ENCODE assay signal across 22 cellular contexts in the genomic region with DNA sequence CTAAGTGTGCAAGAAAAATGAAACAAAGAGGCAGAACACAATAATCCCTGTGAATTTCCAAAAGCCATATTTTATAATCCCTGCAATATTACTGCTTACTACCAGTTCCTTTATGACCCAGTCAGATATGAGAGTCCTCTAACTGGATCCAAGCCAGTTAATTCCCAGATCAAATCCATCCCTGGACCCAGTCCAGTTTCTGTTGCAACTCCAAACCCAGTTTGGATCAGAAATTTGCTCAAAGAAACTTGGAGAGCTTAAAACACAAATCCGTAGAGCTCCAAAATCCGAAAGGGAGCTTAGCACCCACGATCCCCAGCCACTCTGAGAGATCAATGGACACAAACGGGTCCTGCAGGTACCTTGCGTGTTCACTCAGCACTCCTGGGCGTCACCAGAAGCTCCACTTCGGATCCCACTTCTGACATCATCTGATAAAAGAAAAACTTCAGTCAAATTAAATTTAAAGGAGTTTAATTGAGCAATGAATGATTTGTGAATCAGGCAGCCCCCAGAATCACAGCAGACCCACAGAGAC. TPM values are rescaled to one million over a fixed set of nuclear protein-coding genes. Genes with fewer than 3 reads are reported as not detected.
DNase-seq lines count a peak whose midpoint lies in the region; ATAC-seq, FAIRE-seq and TF ChIP-seq lines count a peak whose summit lies in the region.
"Had no signal": no experiment of that assay in that cellular context is flagged by ENCODE, and none has a peak within 500 bp of the region (broad histone marks: within the 10 kb centered on the region; RNA-seq: fewer than 3 reads in every experiment).

No MANE protein-coding gene starts in this region.

- H3K27me3 ChIP-seq in right lobe of liver (no peaks in the 10 kb centered on the region), HepG2 (ENCODE audit: control insufficient read depth in 1 of 2, insufficient read depth in 2 of 2, low read length in 2 of 2) (no peaks in the 10 kb centered on the region), sigmoid colon (no peaks in the 10 kb centered on the region)
- H3K27me3 ChIP-seq: BLaER1 had no signal

- in situ Hi-C loops in HepG2 (cut with HindIII; ENCODE audit: extremely low pct_ligation_motif_present, low pct_unique_long_range_greater_than_20kb): no loop called here

- no peaks in the 10 kb centered on the region for H3K4me1 Mint-ChIP-seq in natural killer cell
- no peaks in the 10 kb centered on the region for H3K4me1 Mint-ChIP-seq in activated CD4-positive, alpha-beta T cell treated with anti-CD3 and anti-CD28 coated beads, Interleukin-2, amount 10 ng/mL, durations not matched to agents 24 days and 14 days
- H3K4me1 Mint-ChIP-seq: CD14-positive monocyte; CD4-positive, alpha-beta memory T cell had no signal

- DNase-seq in right lobe of liver (peak in 1 of 3 donors; percentile 72), HepG2 (ENCODE audit: low spot score) (no peak), fibroblast of the aortic adventitia (ENCODE audit: low read depth) (peak; percentile 53), sigmoid colon (peak; percentile 65), natural killer cell (no peak), AML-193 (lab: John Stamatoyannopoulos, UW) (no peak)
- DNase-seq in stimulated activated CD4-positive, alpha-beta T cell treated with anti-CD3 and anti-CD28 coated beads, Interleukin-4, amount 100 ng/mL, for 1 hour: no peak
- DNase-seq in activated CD4-positive, alpha-beta T cell treated with anti-CD3 and anti-CD28 coated beads, Interleukin-2, amount 10 ng/mL, durations not matched to agents 24 days and 14 days: no peak
- DNase-seq: CD4-positive, alpha-beta memory T cell; DMS153; DMS79; GDM1; HFFc6 had no signal

- no peaks in the 10 kb centered on the region for H3K36me3 Mint-ChIP-seq in natural killer cell
- no peaks in the 10 kb centered on the region for H3K36me3 Mint-ChIP-seq in activated CD4-positive, alpha-beta T cell treated with anti-CD3 and anti-CD28 coated beads, Interleukin-2, amount 10 ng/mL, durations not matched to agents 24 days and 14 days (ENCODE audit: low read depth)
- H3K36me3 Mint-ChIP-seq: CD14-positive monocyte; CD4-positive, alpha-beta memory T cell had no signal

- no peak overlapping the region for H3K27ac Mint-ChIP-seq in natural killer cell
- H3K27ac Mint-ChIP-seq in activated CD4-positive, alpha-beta T cell treated with anti-CD3 and anti-CD28 coated beads, Interleukin-2, amount 10 ng/mL, durations not matched to agents 24 days and 14 days: no peak overlapping the region
- H3K27ac Mint-ChIP-seq: CD14-positive monocyte; CD4-positive, alpha-beta memory T cell; GM23338; HFFc6 had no signal

- no peak overlapping the region for H3K9ac ChIP-seq in HepG2 (ENCODE audit: insufficient read depth, low read depth, low read length)
- H3K9ac ChIP-seq: BLaER1 had no signal

- TF ChIP-seq CTCF in right lobe of liver (IDR thresholded peaks at IDR 0.05) (no peak), HepG2 (CRISPR knock-in tag; IDR thresholded peaks at IDR 0.05) (no peak), fibroblast of the aortic adventitia (IDR thresholded peaks at IDR 0.05; ENCODE audit: insufficient read depth, low read length) (no peak), sigmoid colon (IDR thresholded peaks at IDR 0.05) (no peak), natural killer cell (IDR thresholded peaks at IDR 0.05) (no peak)

- H3K79me2 ChIP-seq in HepG2 (ENCODE audit: insufficient read depth, low read length): no peaks in the 10 kb centered on the region

- TF ChIP-seq POLR2A in right lobe of liver (IDR thresholded peaks at IDR 0.05) (no peak), HepG2 (IDR thresholded peaks at IDR 0.05; ENCODE audit: insufficient read depth in 1 of 2, low read depth in 2 of 2, low read length in 2 of 2) (no peak), sigmoid colon (IDR thresholded peaks at IDR 0.05) (no peak)

- H3K27ac ChIP-seq in right lobe of liver: no peak overlapping the region
- no peak overlapping the region for H3K27ac ChIP-seq in HepG2 (ENCODE audit: extremely low read length, insufficient read depth, low read length)
- H3K27ac ChIP-seq in sigmoid colon: no peak overlapping the region
- H3K27ac ChIP-seq: 22Rv1, A549, BLaER1 had no signal

- intact Hi-C loops in right lobe of liver (cut with DNase I) (no loop called here), HepG2 (cut with micrococcal nuclease; ENCODE audit: unreplicated experiment) (no loop called here), sigmoid colon (cut with DNase I) (no loop called here), natural killer cell (cut with micrococcal nuclease) (no loop called here)
- intact Hi-C loops in activated CD4-positive, alpha-beta T cell treated with anti-CD3 and anti-CD28 coated beads, Interleukin-2, amount 10 ng/mL, durations not matched to agents 24 days and 14 days (cut with micrococcal nuclease): no loop called here

- no peak overlapping the region for H3K4me3 ChIP-seq in right lobe of liver
- H3K4me3 ChIP-seq in HepG2 (replicated peaks in 1 of 3; ENCODE audit: insufficient read depth in 1 of 3, low read depth in 2 of 3, low read length in 3 of 3): no peak overlapping the region
- H3K4me3 ChIP-seq in fibroblast of the aortic adventitia (ENCODE audit: low read depth, low read length): no peak overlapping the region
- no peak overlapping the region for H3K4me3 ChIP-seq in sigmoid colon
- H3K4me3 ChIP-seq: A549, BLaER1, GM23338 had no signal

- H3K4me3 Mint-ChIP-seq in natural killer cell: no peak overlapping the region
- no peak overlapping the region for H3K4me3 Mint-ChIP-seq in activated CD4-positive, alpha-beta T cell treated with anti-CD3 and anti-CD28 coated beads, Interleukin-2, amount 10 ng/mL, durations not matched to agents 24 days and 14 days
- H3K4me3 Mint-ChIP-seq: CD14-positive monocyte; CD4-positive, alpha-beta memory T cell; GM23338; HFFc6 had no signal

- H4K20me1 ChIP-seq in HepG2 (ENCODE audit: insufficient read depth, low read length): no peaks in the 10 kb centered on the region
- H4K20me1 ChIP-seq: BLaER1 had no signal

- BruUV-seq in HepG2 (replicated peaks; lab: Mats Ljungman, UMichigan): no TSS peak

- no peaks in the 10 kb centered on the region for H3K9me3 Mint-ChIP-seq in natural killer cell
- H3K9me3 Mint-ChIP-seq in activated CD4-positive, alpha-beta T cell treated with anti-CD3 and anti-CD28 coated beads, Interleukin-2, amount 10 ng/mL, durations not matched to agents 24 days and 14 days: peaks cover 8% of the 10 kb centered on the region

- H2AFZ ChIP-seq in HepG2 (ENCODE audit: low read length): no peak overlapping the region
- H2AFZ ChIP-seq: GM23338 had no signal

- no peak for FAIRE-seq in HepG2 (lab: Jason Lieb, UNC)
- FAIRE-seq: A549, GM12892, GM18507, H54 had no signal

- peaks cover 16 to 37% of the 10 kb centered on the region in 2 donors for H3K27me3 Mint-ChIP-seq in natural killer cell (ENCODE audit: low read depth in 2 of 2)
- H3K27me3 Mint-ChIP-seq in activated CD4-positive, alpha-beta T cell treated with anti-CD3 and anti-CD28 coated beads, Interleukin-2, amount 10 ng/mL, durations not matched to agents 24 days and 14 days: peaks cover 7% of the 10 kb centered on the region

- H3K4me1 ChIP-seq in right lobe of liver (peaks cover 0 to 10% (median 0%) of the 10 kb centered on the region in 4 donors), HepG2 (ENCODE audit: insufficient read depth, low read length) (no peaks in the 10 kb centered on the region), sigmoid colon (no peaks in the 10 kb centered on the region)
- H3K4me1 ChIP-seq: A549, BLaER1 had no signal

- ATAC-seq in right lobe of liver (peak; percentile 39 to 74 (median 52)), HepG2 (no peak), natural killer cell (no peak)
- ATAC-seq: A549, GM23338, HCT116 had no signal

- 9% methylated on average over 7 of the region's 7 CpGs for WGBS in right lobe of liver (ENCODE audit: insufficient coverage, low coverage, low lambda C conversion rate, missing lambda C conversion rate)
- 37% methylated on average over 7 of the region's 7 CpGs for WGBS in HepG2 (ENCODE audit: low lambda C conversion rate)
- WGBS in sigmoid colon, 2 donors: 56 to 76% methylated on average over 7 of the region's 7 CpGs

- TF ChIP-seq EP300 in HepG2 (IDR thresholded peaks at IDR 0.05; ENCODE audit: low read depth in 2 of 2, low read length in 2 of 2) (no peak), HepG2 (CRISPR knock-in tag; IDR thresholded peaks at IDR 0.05; ENCODE audit: borderline replicate concordance) (no peak), sigmoid colon (IDR thresholded peaks at IDR 0.05) (no peak)

- POLR2A ChIA-PET in HepG2 (lab: Yijun Ruan, JAX): interaction anchor here (0.8 kb wide), 1 partner anchor 33 kb away, joined by 3 read pairs; a partner anchor contains a TSS

- H3K36me3 ChIP-seq in right lobe of liver (no peaks in the 10 kb centered on the region), HepG2 (replicated peaks in 1 of 2; ENCODE audit: control insufficient read depth in 1 of 2, insufficient read depth in 2 of 2, low read length in 2 of 2) (no peaks in the 10 kb centered on the region), sigmoid colon (no peaks in the 10 kb centered on the region)
- H3K36me3 ChIP-seq: BLaER1 had no signal

- no peaks in the 10 kb centered on the region for H3K9me3 ChIP-seq in right lobe of liver
- H3K9me3 ChIP-seq in HepG2 (ENCODE audit: low read length): peaks cover 16% of the 10 kb centered on the region
- no peaks in the 10 kb centered on the region for H3K9me3 ChIP-seq in sigmoid colon

- CTCF ChIA-PET in HepG2 (lab: Yijun Ruan, JAX; ENCODE audit: low intra/inter-chr PET ratio, low total read pairs): no interaction called here

- H3K4me2 ChIP-seq in HepG2 (ENCODE audit: low read depth, low read length): no peak overlapping the region
- H3K4me2 ChIP-seq: A549, BLaER1, GM23338 had no signal

- no peak for TF ChIP-seq RAD21 in HepG2 (CRISPR knock-in tag; IDR thresholded peaks at IDR 0.05)

RNA-seq across cellular contexts. Expression of a gene that starts 32.6 kb away (rescaled TPM):
- 10 to 100 TPM; 19.0 to 23.4 (median 21.2) TPM for total RNA-seq in right lobe of liver
- total RNA-seq in HepG2 (2016; rRNA removed; fragmentation: Illumina TruSeq; extraction: Trizol): 44.1 and 62.4 TPM in 2 replicates
- 10.2 and 11.1 TPM in 2 replicates for total RNA-seq in HepG2 (2016; cell fraction: cytosol; rRNA removed; fragmentation: Illumina TruSeq; extraction: Trizol; ENCODE audit: low read depth)
- 47.7 and 61.2 TPM in 2 replicates for total RNA-seq in HepG2 (2016; cell fraction: insoluble cytoplasmic fraction; rRNA removed; fragmentation: Illumina TruSeq; extraction: Trizol)
- total RNA-seq in HepG2 (2016; cell fraction: membrane; rRNA removed; fragmentation: Illumina TruSeq; extraction: Trizol): 24.6 and 30.2 TPM in 2 replicates
- total RNA-seq in HepG2 (2016; cell fraction: nucleus; rRNA removed; fragmentation: Illumina TruSeq; extraction: Trizol): 22.3 and 26.8 TPM in 2 replicates
- polyA plus RNA-seq in HepG2 (2011; rRNA removed): 27.5 and 31.2 TPM in 2 replicates
- 18.8 and 24.9 TPM in 2 replicates for polyA plus RNA-seq in HepG2 (2011; cell fraction: cytosol; rRNA removed)
- polyA plus RNA-seq in HepG2 (2011; cell fraction: nucleus; rRNA removed): 16.7 and 17.6 TPM in 2 replicates
- polyA plus RNA-seq in HepG2 (2012): 27.5 and 34.5 TPM in 2 replicates
- 4.9 and 5.9 TPM in 2 replicates for polyA plus RNA-seq in HepG2 (2016; cell fraction: cytosol; fragmentation: Illumina TruSeq; extraction: Trizol; ENCODE audit: low read depth)
- 49.5 and 53.5 TPM in 2 replicates for polyA plus RNA-seq in HepG2 (2016; cell fraction: insoluble cytoplasmic fraction; fragmentation: Illumina TruSeq; extraction: Trizol; ENCODE audit: low read depth)
- 11.9 and 13.1 TPM in 2 replicates for polyA plus RNA-seq in HepG2 (2016; cell fraction: membrane; fragmentation: Illumina TruSeq; extraction: Trizol; ENCODE audit: low read depth)
- polyA plus RNA-seq in HepG2 (2016; cell fraction: nucleus; fragmentation: Illumina TruSeq; extraction: Trizol; ENCODE audit: insufficient read depth, low read depth): 29.7 and 33.3 TPM in 2 replicates
- 39.3 and 55.9 TPM in 2 replicates for polyA minus RNA-seq in HepG2 (2011; rRNA and poly(A)+ RNA removed; ENCODE audit: low replicate concordance)
- polyA minus RNA-seq in HepG2 (2011; cell fraction: cytosol; rRNA and poly(A)+ RNA removed): 30.0 and 31.3 TPM in 2 replicates
- 23.6 and 35.3 TPM in 2 replicates for polyA minus RNA-seq in HepG2 (2011; cell fraction: nucleus; rRNA and poly(A)+ RNA removed)
- 31.6 and 48.3 TPM in 2 replicates for total RNA-seq in fibroblast of the aortic adventitia (ENCODE audit: low replicate concordance)
- 10 to 100 TPM; 20.5 to 38.5 (median 36.0) TPM for total RNA-seq in sigmoid colon
- polyA plus RNA-seq in sigmoid colon: 10 to 100 TPM; 15.6 to 30.9 (median 17.3) TPM
- 10 to 100 TPM; 44.0 to 48.8 (median 46.3) TPM for total RNA-seq in natural killer cell
- total RNA-seq in activated CD4-positive, alpha-beta T cell treated with anti-CD3 and anti-CD28 coated beads, Interleukin-2, amount 10 ng/mL, durations not matched to agents 24 days and 14 days: 58.6 and 64.2 TPM in 2 replicates

Comparison
In these comparisons a context has a peak if more than half of its experiments do, and no peak if none do; other contexts are left out.
1. ATAC-seq: peak in right lobe of liver (4 of 4); none in HepG2 (single experiment) and natural killer cell (0 of 3).
2. DNase-seq: peak in fibroblast of the aortic adventitia (single experiment) and sigmoid colon (single experiment); none in HepG2 (single experiment), natural killer cell (single experiment), AML-193 (0 of 2), stimulated activated CD4-positive, alpha-beta T cell treated with anti-CD3 and anti-CD28 coated beads, Interleukin-4, amount 100 ng/mL, for 1 hour (single experiment) and activated CD4-positive, alpha-beta T cell treated with anti-CD3 and anti-CD28 coated beads, Interleukin-2, amount 10 ng/mL, durations not matched to agents 24 days and 14 days (single experiment).